ENCODE assay signal across 25 cellular contexts in the genomic region with DNA sequence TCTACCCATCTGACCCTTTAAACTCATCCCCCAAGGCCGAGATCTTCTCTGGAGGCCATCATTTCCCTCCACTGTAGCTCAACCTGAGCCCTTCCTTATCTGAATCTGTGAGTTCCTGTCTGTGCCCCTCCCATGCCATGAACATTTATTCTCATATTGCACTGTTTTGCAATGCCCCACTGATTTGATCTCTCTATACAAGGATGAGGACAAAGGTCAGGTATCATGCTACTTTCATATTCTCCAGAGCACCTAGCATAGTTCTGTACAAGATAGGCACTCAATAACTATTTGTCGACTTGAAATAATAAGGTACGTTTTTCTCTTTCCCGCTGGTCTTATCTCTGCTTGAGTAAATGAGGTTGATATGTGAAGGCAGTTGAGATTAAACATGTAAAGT.
DNase-seq lines count a peak whose midpoint lies in the region; ATAC-seq, FAIRE-seq and TF ChIP-seq lines count a peak whose summit lies in the region.
"Had no signal": no experiment of that assay in that cellular context is flagged by ENCODE, and none has a peak within 500 bp of the region (broad histone marks: within the 10 kb centered on the region; RNA-seq: fewer than 3 reads in every experiment).

No MANE protein-coding gene starts in this region.

- TF ChIP-seq CTCF in A549 (IDR thresholded peaks at IDR 0.05) (no peak), mesothelial cell of epicardium (IDR thresholded peaks at IDR 0.05; ENCODE audit: unreplicated experiment) (no peak)

- no peak for TF ChIP-seq POLR2A in A549 (IDR thresholded peaks at IDR 0.05; ENCODE audit: low read length)

- H3K4me3 ChIP-seq in A549, result no peak overlapping the region
- H3K4me3 ChIP-seq: adrenal gland, BLaER1, coronary artery, lung, SK-N-MC, vagina had no signal

- POLR2A ChIA-PET in A549 (lab: Yijun Ruan, JAX), result no interaction called here

- no peaks in the 10 kb centered on the region for H3K9me3 ChIP-seq in A549
- H3K9me3 ChIP-seq: adrenal gland, BLaER1, vagina had no signal

- H3K4me2 ChIP-seq in A549, result peak overlapping the region; percentile 46
- H3K4me2 ChIP-seq: BLaER1 had no signal

- no peak for FAIRE-seq in A549 (lab: Jason Lieb, UNC)
- FAIRE-seq in HTR-8/SVneo (lab: Jason Lieb, UNC), result no peak
- FAIRE-seq: keratinocyte had no signal

- H3K27me3 Mint-ChIP-seq in mesothelial cell of epicardium (ENCODE audit: low read depth), result no peaks in the 10 kb centered on the region

- no peak for TF ChIP-seq RAD21 in A549 (conservative IDR thresholded peaks at IDR 0.05 in 1 of 2, IDR thresholded peaks at IDR 0.05 in 1 of 2)

- ATAC-seq in A549 (peak; percentile 34 to 71; a peak in 3 of 6 replicates), HG02938 (IDR thresholded peaks at IDR 0.05; ENCODE audit: unreplicated experiment) (no peak)

- peaks cover 8% of the 10 kb centered on the region for H3K9me3 Mint-ChIP-seq in mesothelial cell of epicardium
- H3K9me3 Mint-ChIP-seq: activated T-cell treated with anti-CD3 and anti-CD28 coated beads, Interleukin-2, amount 50 U/mL, for 24 hours had no signal

- H3K27ac ChIP-seq in A549, result peak overlapping the region; percentile 45 to 66; a peak in 5 of 6 replicates
- peak overlapping the region; percentile 48 for H3K27ac ChIP-seq in epithelial cell of prostate
- H3K27ac ChIP-seq: adrenal gland, BLaER1, coronary artery, RWPE1, SK-N-MC, vagina had no signal

- H3K27ac Mint-ChIP-seq in mesothelial cell of epicardium, result peak overlapping the region; percentile 22
- H3K27ac Mint-ChIP-seq: activated T-cell treated with anti-CD3 and anti-CD28 coated beads, Interleukin-2, amount 50 U/mL, for 24 hours; endodermal cell had no signal

- WGBS in A549 (ENCODE audit: missing lambda C conversion rate), result 53% methylated on average over 4 of the region's 4 CpGs

- no peak for TF ChIP-seq EP300 in A549 (IDR thresholded peaks at IDR 0.05)

- H3K4me1 ChIP-seq in A549, result peaks cover 36% of the 10 kb centered on the region
- H3K4me1 ChIP-seq: adrenal gland, BLaER1 had no signal

- no peak overlapping the region for H3K4me3 Mint-ChIP-seq in mesothelial cell of epicardium
- H3K4me3 Mint-ChIP-seq: activated T-cell treated with anti-CD3 and anti-CD28 coated beads, Interleukin-2, amount 50 U/mL, for 24 hours; endodermal cell had no signal

- H3K36me3 Mint-ChIP-seq in mesothelial cell of epicardium, result no peaks in the 10 kb centered on the region

- CTCF ChIA-PET in A549 (lab: Yijun Ruan, JAX), result no interaction called here

- DNase-seq in A549 (ENCODE audit: low read depth in 1 of 2, low spot score in 1 of 2) (peak in 1 of 2 experiments; percentile 36), NCI-H526 (lab: John Stamatoyannopoulos, UW) (peak; percentile 62 to 64), epithelial cell of prostate (ENCODE audit: low read depth, low spot score) (no peak), mesothelial cell of epicardium (ENCODE audit: low spot score in 2 of 2, unreplicated experiment in 2 of 2) (no peak), HTR-8/SVneo (ENCODE audit: insufficient read length, low spot score) (no peak), GOT3 (lab: John Stamatoyannopoulos, UW) (no peak), AG08395 (ENCODE audit: low spot score) (no peak)
- DNase-seq: activated CD4-positive, alpha-beta T cell treated with anti-CD3 and anti-CD28 coated beads for 4 hours; activated naive CD4-positive, alpha-beta T cell; activated T-cell treated with anti-CD3 and anti-CD28 coated beads, Interleukin-2, amount 50 U/mL, for 24 hours; adrenal gland; DND-41; endodermal cell; IMR-90; NCI-H1092 treated with DMSO at 0.1 percent for 48 hours; NCI-H2081 treated with DMSO at 0.1 percent for 48 hours; NCI-H510A had no signal

- H3K4me1 Mint-ChIP-seq in mesothelial cell of epicardium, result peaks cover 20% of the 10 kb centered on the region

TF ChIP-seq in A549, 52 proteins besides CTCF, POLR2A, EP300 and RAD21:
- TF ChIP-seq FOSB (CRISPR knock-in tag; IDR thresholded peaks at IDR 0.05) (no peak), CEBPB (IDR thresholded peaks at IDR 0.05) (0 out of 4 replicates have a peak, but pooled peaks of 1 of the 2 experiments have one; percentile 11)

Comparison
In these comparisons a context has a peak if more than half of its experiments do, and no peak if none do; other contexts are left out.
1. DNase-seq: peak in NCI-H526 (2 of 2); none in epithelial cell of prostate (single experiment), mesothelial cell of epicardium (0 of 2), HTR-8/SVneo (single experiment), GOT3 (single experiment) and AG08395 (single experiment).